In genomic region chr3:62708642-62709041, GRCh38 we compare ENCODE assay signal across 24 cellular contexts.
A peak's percentile ranks its signal among the peaks of the same experiment; 100 is the strongest.
DNase-seq lines count a peak whose midpoint lies in the region; ATAC-seq, FAIRE-seq and TF ChIP-seq lines count a peak whose summit lies in the region.
"Had no signal": no experiment of that assay in that cellular context is flagged by ENCODE, and none has a peak within 500 bp of the region (broad histone marks: within the 10 kb centered on the region; RNA-seq: fewer than 3 reads in every experiment).

No MANE protein-coding gene starts in this region.

- H3K27ac ChIP-seq in keratinocyte (ENCODE audit: control insufficient read depth, insufficient read depth, low read length) (no peak overlapping the region), small intestine (ENCODE audit: low read depth in 1 of 2, low read length in 1 of 2) (no peak overlapping the region), PC-3 (ENCODE audit: low read length) (no peak overlapping the region)
- H3K27ac ChIP-seq: heart left ventricle, skin epidermis had no signal

- intact Hi-C loops in PC-3 (cut with micrococcal nuclease), result no loop called here

- TF ChIP-seq POLR2A in Raji (IDR thresholded peaks at IDR 0.05; ENCODE audit: insufficient read depth, low read depth, low read length), result 0 out of 2 replicates have a peak, but pooled peaks have one; percentile 17

- dilution Hi-C loops in keratinocyte (cut with MboI; ENCODE audit: extremely low pct_ligation_motif_present, low sequenced_read_pairs), result no loop called here

- H3K4me2 ChIP-seq in keratinocyte (ENCODE audit: control insufficient read depth, extremely low read depth, insufficient read depth, low read depth, low read length), result no peak overlapping the region
- H3K4me2 ChIP-seq in PC-3 (ENCODE audit: low read length), result no peak overlapping the region
- H3K4me2 ChIP-seq: SK-N-SH had no signal

- POLR2A ChIA-PET in PC-3 (lab: Charles Lee; ENCODE audit: unreplicated experiment), result no interaction called here

- BruUV-seq in PC-3 (replicated peaks; lab: Mats Ljungman, UMichigan), result no TSS peak

- TF ChIP-seq CTCF in keratinocyte (optimal IDR thresholded peaks at IDR 0.05 in 1 of 3, IDR thresholded peaks at IDR 0.05 in 1 of 3, conservative IDR thresholded peaks at IDR 0.05 in 1 of 3; ENCODE audit: extremely low read depth in 1 of 3, insufficient read depth in 2 of 3, low read length in 3 of 3) (no peak), PC-3 (conservative IDR thresholded peaks at IDR 0.05; ENCODE audit: low read depth, low read length) (no peak)

- H3K36me3 ChIP-seq in keratinocyte (ENCODE audit: control insufficient read depth in 2 of 2, extremely low read depth in 1 of 2, insufficient read depth in 2 of 2, low read length in 2 of 2) (no peaks in the 10 kb centered on the region), small intestine (ENCODE audit: control insufficient read depth in 2 of 2, insufficient read depth in 2 of 2, low read length in 2 of 2) (no peaks in the 10 kb centered on the region), PC-3 (ENCODE audit: low read depth, low read length) (no peaks in the 10 kb centered on the region)
- H3K36me3 ChIP-seq: BE2C, heart left ventricle had no signal

- no peaks in the 10 kb centered on the region for H3K9me2 ChIP-seq in PC-3 (replicated peaks; ENCODE audit: low read length)
- H3K9me2 ChIP-seq: SK-N-SH had no signal

- H3K79me2 ChIP-seq in keratinocyte (ENCODE audit: control insufficient read depth, insufficient read depth, low read length), result no peaks in the 10 kb centered on the region
- H3K79me2 ChIP-seq in PC-3 (ENCODE audit: low read length), result no peaks in the 10 kb centered on the region

- peak; percentile 11 for DNase-seq in NCI-H1694 treated with DMSO at 0.1 percent for 48 hours (lab: John Stamatoyannopoulos, UW)
- no peak for DNase-seq in NCI-H1694 (lab: John Stamatoyannopoulos, UW)
- no peak for DNase-seq in keratinocyte (ENCODE audit: low read depth, low spot score)
- DNase-seq in small intestine, result peak; percentile 3
- DNase-seq in PC-3, result no peak
- DNase-seq in GM19238 (ENCODE audit: insufficient read length, low spot score), result no peak
- no peak for DNase-seq in Kasumi-1 (lab: John Stamatoyannopoulos, UW)
- DNase-seq: activated CD8-positive, alpha-beta memory T cell treated with anti-CD3 and anti-CD28 coated beads for 24 hours; activated naive CD4-positive, alpha-beta T cell treated with anti-CD3 and anti-CD28 coated beads, Interleukin-2, amount 50 U/mL, for 16 hours; activated T-cell treated with anti-CD3 and anti-CD28 coated beads, Interleukin-2, amount 50 U/mL, for 48 hours; BE2C; naive thymus-derived CD8-positive, alpha-beta T cell; NCI-H1048; NCI-H774; SK-N-SH; stimulated activated CD4-positive, alpha-beta T cell treated with anti-CD3 and anti-CD28 coated beads, Interleukin-4, amount 100 ng/mL, for 4 hours had no signal

- H3K9ac ChIP-seq in keratinocyte (ENCODE audit: control insufficient read depth, extremely low read depth, insufficient read depth, low read length) (no peak overlapping the region), PC-3 (ENCODE audit: low read length) (no peak overlapping the region)
- H3K9ac ChIP-seq: SK-N-SH had no signal

- CTCF ChIA-PET in PC-3 (lab: Charles Lee), result no interaction called here

- H3K27me3 ChIP-seq in keratinocyte (ENCODE audit: control insufficient read depth, extremely low read depth, insufficient read depth, low read length), result no peaks in the 10 kb centered on the region
- no peaks in the 10 kb centered on the region for H3K27me3 ChIP-seq in small intestine (ENCODE audit: control insufficient read depth in 2 of 2, insufficient read depth in 2 of 2, low read length in 2 of 2)
- H3K27me3 ChIP-seq in PC-3 (ENCODE audit: low read length), result no peaks in the 10 kb centered on the region
- H3K27me3 ChIP-seq: BE2C, heart left ventricle had no signal

- FAIRE-seq in keratinocyte (lab: Jason Lieb, UNC) (peak; percentile 66), small intestine (lab: Jason Lieb, UNC) (no peak)
- FAIRE-seq: A204.1, GM12892, K562, RCC 7860 had no signal

- ATAC-seq in PC-3, result no peak
- ATAC-seq: K562; naive thymus-derived CD8-positive, alpha-beta T cell had no signal

- H4K20me1 ChIP-seq in keratinocyte (ENCODE audit: control insufficient read depth, extremely low read depth, insufficient read depth, low read length) (no peaks in the 10 kb centered on the region), PC-3 (ENCODE audit: low read length) (no peaks in the 10 kb centered on the region)

- H3K4me1 ChIP-seq in keratinocyte (ENCODE audit: control insufficient read depth, extremely low read depth, insufficient read depth, low read length) (no peaks in the 10 kb centered on the region), small intestine (ENCODE audit: control insufficient read depth in 2 of 2, insufficient read depth in 1 of 2, low read depth in 1 of 2, low read length in 1 of 2) (peaks cover 0 to 2% of the 10 kb centered on the region in 2 donors), PC-3 (ENCODE audit: insufficient read depth, low read length) (no peaks in the 10 kb centered on the region)

- no peak overlapping the region for H3K4me3 ChIP-seq in keratinocyte (ENCODE audit: control insufficient read depth in 2 of 3, extremely low read depth in 1 of 3, insufficient read depth in 2 of 3, low read depth in 1 of 3, low read length in 3 of 3)
- H3K4me3 ChIP-seq in small intestine (ENCODE audit: low read depth in 1 of 2, low read length in 2 of 2), result no peak overlapping the region
- no peak overlapping the region for H3K4me3 ChIP-seq in PC-3 (ENCODE audit: low read length)
- H3K4me3 ChIP-seq: heart left ventricle, K562, lung, skin epidermis had no signal

- H3K9me3 ChIP-seq in keratinocyte (ENCODE audit: control insufficient read depth, low read depth, low read length) (no peaks in the 10 kb centered on the region), small intestine (ENCODE audit: control insufficient read depth, low read depth) (no peaks in the 10 kb centered on the region), PC-3 (ENCODE audit: low read length) (0 out of 2 replicates have a peak, but pooled peaks cover 4% of the 10 kb centered on the region)
- H3K9me3 ChIP-seq: BE2C, heart left ventricle, SK-N-SH had no signal

- H2AFZ ChIP-seq in keratinocyte (ENCODE audit: control insufficient read depth, low read length), result no peak overlapping the region
- no peak overlapping the region for H2AFZ ChIP-seq in PC-3 (ENCODE audit: low read length)

- 10 to 18% (median 14%) methylated on average over 3 of the region's 3 CpGs for WGBS in small intestine, 3 donors

- no peaks in the 10 kb centered on the region for H3K9me1 ChIP-seq in keratinocyte (ENCODE audit: control insufficient read depth, extremely low read depth, insufficient read depth, low read length)

- H3F3A ChIP-seq in PC-3 (ENCODE audit: low read length, unreplicated experiment), result no peaks in the 10 kb centered on the region

Comparison
In these comparisons a context has a peak if more than half of its experiments do, and no peak if none do; other contexts are left out.
1. DNase-seq: peak in NCI-H1694 treated with DMSO at 0.1 percent for 48 hours (single experiment) and small intestine (single experiment); none in NCI-H1694 (single experiment), keratinocyte (single experiment), PC-3 (single experiment), GM19238 (single experiment) and Kasumi-1 (0 of 2).